In the genomic region with DNA sequence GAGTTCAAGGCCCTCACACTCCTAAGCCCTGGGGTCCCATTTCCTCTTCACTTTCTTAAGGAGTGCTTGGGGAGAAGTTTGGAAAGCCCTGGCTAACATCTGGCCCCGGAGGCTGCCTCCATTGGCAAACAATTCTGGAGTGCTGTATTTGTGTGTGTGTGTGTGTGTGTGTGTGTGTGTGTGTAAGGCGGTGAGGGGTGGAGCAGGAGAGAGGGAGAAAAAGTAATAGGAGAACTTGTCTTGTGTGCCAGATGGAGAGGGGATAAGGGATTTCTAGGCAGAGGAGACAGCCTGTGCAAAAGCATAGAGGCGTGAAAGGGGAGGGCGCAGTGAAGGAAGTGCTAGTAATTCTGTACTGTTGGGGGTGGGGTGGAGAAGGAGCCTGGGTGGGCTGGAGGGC, we compare ENCODE assay signal across 8 cellular contexts. TPM values are rescaled to one million over a fixed set of nuclear protein-coding genes. Genes with fewer than 3 reads are reported as not detected.
DNase-seq lines count a peak whose midpoint lies in the region; ATAC-seq and TF ChIP-seq lines count a peak whose summit lies in the region.

No MANE protein-coding gene starts in this region.

- intact Hi-C loops in transverse colon (cut with DNase I; ENCODE audit: low total_unique reads): no loop called here

- no peak for TF ChIP-seq EP300 in transverse colon (IDR thresholded peaks at IDR 0.05; ENCODE audit: low read depth)

- H3K27ac ChIP-seq in BLaER1 treated with 17β-estradiol and CSF1 and Interleukin-3, amounts not matched to agents 10 nM and 100 nM: peak overlapping the region in 4 of 11 experiments; percentile 26 to 54 (median 42); a peak in 3 of 22 replicates
- H3K27ac ChIP-seq in iPS-20b (ENCODE audit: low read length): no peak overlapping the region
- peak overlapping the region; percentile 77 to 90 (median 82) for H3K27ac ChIP-seq in transverse colon

- no peaks in the 10 kb centered on the region for H3K9me3 ChIP-seq in BLaER1 treated with 17β-estradiol and CSF1 and Interleukin-3, amounts not matched to agents 10 nM and 100 nM (replicated peaks in 1 of 11)
- H3K9me3 ChIP-seq in Loucy (ENCODE audit: insufficient read depth, low read depth, low read length) (no peaks in the 10 kb centered on the region), iPS-20b (ENCODE audit: insufficient read depth, low read depth, low read length) (no peaks in the 10 kb centered on the region), transverse colon (no peaks in the 10 kb centered on the region)

- no peak for ATAC-seq in activated T-helper 17 cell treated with anti-CD3 and anti-CD28 coated beads, Interleukin-2, amount 50 U/mL, for 72 hours (replicated peaks)
- ATAC-seq in GM21526 (IDR thresholded peaks at IDR 0.05; ENCODE audit: low FRiP score, unreplicated experiment) (no peak), HG02571 (IDR thresholded peaks at IDR 0.05; ENCODE audit: unreplicated experiment) (no peak)

- H3K9me2 ChIP-seq in Loucy (replicated peaks; ENCODE audit: low read depth, low read length): no peaks in the 10 kb centered on the region

- H3K4me1 Mint-ChIP-seq in activated T-helper 17 cell treated with anti-CD3 and anti-CD28 coated beads, Interleukin-2, amount 50 U/mL, for 72 hours: peaks cover 17% of the 10 kb centered on the region

- no peaks in the 10 kb centered on the region for H3K27me3 ChIP-seq in BLaER1 treated with 17β-estradiol and CSF1 and Interleukin-3, amounts not matched to agents 10 nM and 100 nM
- H3K27me3 ChIP-seq in Loucy (ENCODE audit: insufficient read depth, low read length, poor library complexity, severe bottlenecking) (no peaks in the 10 kb centered on the region), iPS-20b (ENCODE audit: insufficient read depth, low read length) (peaks cover 13% of the 10 kb centered on the region; the same call in 1 of the 2 replicates), transverse colon (no peaks in the 10 kb centered on the region)

- peaks cover 0 to 10% (median 0%) of the 10 kb centered on the region in 11 experiments; a peak in 1 of 22 replicates for H3K36me3 ChIP-seq in BLaER1 treated with 17β-estradiol and CSF1 and Interleukin-3, amounts not matched to agents 10 nM and 100 nM
- no peaks in the 10 kb centered on the region for H3K36me3 ChIP-seq in Loucy (ENCODE audit: insufficient read depth, low read length)
- H3K36me3 ChIP-seq in iPS-20b (ENCODE audit: insufficient read depth, low read depth, low read length): no peaks in the 10 kb centered on the region
- H3K36me3 ChIP-seq in transverse colon: no peaks in the 10 kb centered on the region

- TF ChIP-seq CTCF in Loucy (conservative IDR thresholded peaks at IDR 0.05; ENCODE audit: low read length) (no peak), transverse colon (IDR thresholded peaks at IDR 0.05) (no peak)

- H3K4me3 Mint-ChIP-seq in activated T-helper 17 cell treated with anti-CD3 and anti-CD28 coated beads, Interleukin-2, amount 50 U/mL, for 72 hours: peak overlapping the region; percentile 67

- no peaks in the 10 kb centered on the region for H3K9me3 Mint-ChIP-seq in activated T-helper 17 cell treated with anti-CD3 and anti-CD28 coated beads, Interleukin-2, amount 50 U/mL, for 72 hours

- no peak for DNase-seq in transverse colon
- DNase-seq in OCI-M2 (lab: John Stamatoyannopoulos, UW; ENCODE audit: unreplicated experiment): no peak

- peak overlapping the region; percentile 63 to 80 (median 71) for H3K4me3 ChIP-seq in BLaER1 treated with 17β-estradiol and CSF1 and Interleukin-3, amounts not matched to agents 10 nM and 100 nM
- H3K4me3 ChIP-seq in Loucy (ENCODE audit: low read length, poor library complexity, severe bottlenecking): peak overlapping the region; percentile 85
- peak overlapping the region; percentile 77 for H3K4me3 ChIP-seq in iPS-20b (ENCODE audit: low read length)
- peak overlapping the region in 2 of 4 donors; percentile 71 to 84 for H3K4me3 ChIP-seq in transverse colon

- TF ChIP-seq POLR2A in transverse colon (IDR thresholded peaks at IDR 0.05): no peak

- peaks cover 16 to 30% (median 20%) of the 10 kb centered on the region in 10 experiments for H3K4me1 ChIP-seq in BLaER1 treated with 17β-estradiol and CSF1 and Interleukin-3, amounts not matched to agents 10 nM and 100 nM
- H3K4me1 ChIP-seq in Loucy (ENCODE audit: insufficient read depth, low read length, poor library complexity, severe bottlenecking) (peaks cover 31% of the 10 kb centered on the region), iPS-20b (ENCODE audit: insufficient read depth, low read length) (peaks cover 11% of the 10 kb centered on the region; the same call in 1 of the 2 replicates), transverse colon (peaks cover 3 to 20% (median 16%) of the 10 kb centered on the region in 4 donors)

- H3K79me2 ChIP-seq in Loucy (ENCODE audit: insufficient read depth, low read length): no peaks in the 10 kb centered on the region

- in situ Hi-C loops in transverse colon (cut with MboI; ENCODE audit: low pct_ligation_motif_present in 1 of 4, low pct_unique_long_range_greater_than_20kb in 1 of 4, low sequenced_read_pairs in 3 of 4): no loop called here

- no peak overlapping the region for H2AFZ ChIP-seq in Loucy (ENCODE audit: low read length)

- H3F3A ChIP-seq in Loucy (ENCODE audit: low read depth): no peaks in the 10 kb centered on the region

- WGBS in transverse colon (ENCODE audit: low coverage in 1 of 2), 2 donors: 14 to 28% methylated on average over 1 to 4 of the region's 4 CpGs

- H3K9ac ChIP-seq in BLaER1 treated with 17β-estradiol and CSF1 and Interleukin-3, amounts not matched to agents 10 nM and 100 nM: peak overlapping the region; percentile 44 to 80 (median 76); a peak in 11 of 22 replicates
- H3K9ac ChIP-seq in Loucy (ENCODE audit: low read depth, low read length, poor library complexity, severe bottlenecking): peak overlapping the region; percentile 67
- H3K9ac ChIP-seq in iPS-20b (ENCODE audit: low read depth, low read length): no peak overlapping the region

- H3K27me3 Mint-ChIP-seq in activated T-helper 17 cell treated with anti-CD3 and anti-CD28 coated beads, Interleukin-2, amount 50 U/mL, for 72 hours: peaks cover 3% of the 10 kb centered on the region

- H4K20me1 ChIP-seq in BLaER1 treated with 17β-estradiol and CSF1 and Interleukin-3, amounts not matched to agents 10 nM and 100 nM: peaks cover 0 to 38% (median 25%) of the 10 kb centered on the region in 11 experiments; a peak in 17 of 22 replicates
- peaks cover 6% of the 10 kb centered on the region for H4K20me1 ChIP-seq in Loucy (ENCODE audit: insufficient read depth, low read length, poor library complexity, severe bottlenecking)

- no peaks in the 10 kb centered on the region for H3K36me3 Mint-ChIP-seq in activated T-helper 17 cell treated with anti-CD3 and anti-CD28 coated beads, Interleukin-2, amount 50 U/mL, for 72 hours (ENCODE audit: low read depth)

- peak overlapping the region; percentile 87 to 100 (median 99) for H3K4me2 ChIP-seq in BLaER1 treated with 17β-estradiol and CSF1 and Interleukin-3, amounts not matched to agents 10 nM and 100 nM
- H3K4me2 ChIP-seq in Loucy (ENCODE audit: low read depth, low read length, poor library complexity, severe bottlenecking): peak overlapping the region; percentile 85

- no peak overlapping the region for H3K27ac Mint-ChIP-seq in activated T-helper 17 cell treated with anti-CD3 and anti-CD28 coated beads, Interleukin-2, amount 50 U/mL, for 72 hours

RNA-seq across cellular contexts. Expression of a gene that starts 0.6 kb away (rescaled TPM):
- total RNA-seq in activated T-helper 17 cell treated with anti-CD3 and anti-CD28 coated beads, Interleukin-2, amount 50 U/mL, for 72 hours: 1 to 10 TPM; 4.3 to 6.5 TPM
- total RNA-seq in transverse colon: 10 to 100 TPM in 1 of 4 donors, 1 to 10 TPM in 3; 4.6 to 52.0 (median 5.8) TPM
